In genomic region chr11:44593194-44593593, GRCh38 we compare ENCODE assay signal across 11 cellular contexts. TPM values are rescaled to one million over a fixed set of nuclear protein-coding genes. Genes with fewer than 3 reads are reported as not detected.
DNase-seq lines count a peak whose midpoint lies in the region; ATAC-seq and TF ChIP-seq lines count a peak whose summit lies in the region.
"Had no signal": no experiment of that assay in that cellular context is flagged by ENCODE, and none has a peak within 500 bp of the region (broad histone marks: within the 10 kb centered on the region; RNA-seq: fewer than 3 reads in every experiment).

No MANE protein-coding gene starts in this region.

- H3K36me3 ChIP-seq in transverse colon: no peaks in the 10 kb centered on the region
- H3K36me3 ChIP-seq: thyroid gland had no signal

- peak overlapping the region; percentile 8 for H3K27ac Mint-ChIP-seq in activated naive CD4-positive, alpha-beta T cell treated with anti-CD3 and anti-CD28 coated beads for 36 hours
- peak overlapping the region; percentile 59 for H3K27ac Mint-ChIP-seq in nephron progenitor cell

- no peak for ATAC-seq in HG02763 (IDR thresholded peaks at IDR 0.05; ENCODE audit: unreplicated experiment)

- peak overlapping the region; percentile 88 for H3K27ac ChIP-seq in cingulate gyrus (ENCODE audit: low read depth, low read length)
- peak overlapping the region; percentile 43 to 88 (median 77) for H3K27ac ChIP-seq in transverse colon
- H3K27ac ChIP-seq: thyroid gland had no signal

- H3K4me3 Mint-ChIP-seq in activated naive CD4-positive, alpha-beta T cell treated with anti-CD3 and anti-CD28 coated beads for 36 hours: no peak overlapping the region
- H3K4me3 Mint-ChIP-seq in nephron progenitor cell: no peak overlapping the region

- H3K4me3 ChIP-seq in transverse colon: no peak overlapping the region
- H3K4me3 ChIP-seq: thyroid gland had no signal

- no peaks in the 10 kb centered on the region for H3K27me3 ChIP-seq in transverse colon
- H3K27me3 ChIP-seq: thyroid gland had no signal

- H3K4me1 Mint-ChIP-seq in activated naive CD4-positive, alpha-beta T cell treated with anti-CD3 and anti-CD28 coated beads for 36 hours (ENCODE audit: low read depth): peaks cover 77% of the 10 kb centered on the region
- H3K4me1 Mint-ChIP-seq in nephron progenitor cell: peaks cover 65% of the 10 kb centered on the region

- no peak for TF ChIP-seq CTCF in nephron progenitor cell (IDR thresholded peaks at IDR 0.05)
- no peak for TF ChIP-seq CTCF in transverse colon (IDR thresholded peaks at IDR 0.05)

- H3K27me3 Mint-ChIP-seq in activated naive CD4-positive, alpha-beta T cell treated with anti-CD3 and anti-CD28 coated beads for 36 hours (ENCODE audit: low read depth): no peaks in the 10 kb centered on the region
- H3K27me3 Mint-ChIP-seq in nephron progenitor cell (ENCODE audit: low read depth, poor library complexity): peaks cover 7% of the 10 kb centered on the region

- CTCF ChIA-PET in activated naive CD4-positive, alpha-beta T cell treated with anti-CD3 and anti-CD28 coated beads for 36 hours (lab: Charles Lee): interaction anchor here (1.2 kb wide), 1 partner anchor 24 kb away, joined by 3 read pairs; no protein-coding TSS in a partner anchor

- in situ Hi-C loops in transverse colon (cut with MboI; ENCODE audit: low pct_ligation_motif_present in 1 of 4, low pct_unique_long_range_greater_than_20kb in 1 of 4, low sequenced_read_pairs in 3 of 4): no loop called here

- H3K36me3 Mint-ChIP-seq in activated naive CD4-positive, alpha-beta T cell treated with anti-CD3 and anti-CD28 coated beads for 36 hours (ENCODE audit: low read depth): peaks cover 49% of the 10 kb centered on the region
- no peaks in the 10 kb centered on the region for H3K36me3 Mint-ChIP-seq in nephron progenitor cell (ENCODE audit: low read depth)

- H3K9me3 Mint-ChIP-seq in activated naive CD4-positive, alpha-beta T cell treated with anti-CD3 and anti-CD28 coated beads for 36 hours: no peaks in the 10 kb centered on the region
- no peaks in the 10 kb centered on the region for H3K9me3 Mint-ChIP-seq in nephron progenitor cell

- H3K9me3 ChIP-seq in transverse colon: no peaks in the 10 kb centered on the region
- H3K9me3 ChIP-seq: thyroid gland had no signal

- peaks cover 27 to 38% (median 32%) of the 10 kb centered on the region in 4 donors for H3K4me1 ChIP-seq in transverse colon

- no peak for TF ChIP-seq POLR2A in transverse colon (IDR thresholded peaks at IDR 0.05)

- intact Hi-C loops in activated naive CD4-positive, alpha-beta T cell treated with anti-CD3 and anti-CD28 coated beads for 36 hours (cut with micrococcal nuclease): no loop called here
- intact Hi-C loops in transverse colon (cut with DNase I; ENCODE audit: low total_unique reads): no loop called here

- DNase-seq in activated naive CD4-positive, alpha-beta T cell treated with anti-CD3 and anti-CD28 coated beads for 36 hours: no peak
- no peak for DNase-seq in activated naive CD4-positive, alpha-beta T cell treated with anti-CD3 and anti-CD28 coated beads, Interleukin-2, amount 50 U/mL, for 16 hours
- no peak for DNase-seq in nephron progenitor cell
- no peak for DNase-seq in transverse colon
- DNase-seq in NCI-H1436 (lab: John Stamatoyannopoulos, UW): no peak
- DNase-seq in amniotic stem cell (lab: John Stamatoyannopoulos, UW): no peak
- DNase-seq: RPMI8226; stimulated activated CD4-positive, alpha-beta T cell treated with anti-CD3 and anti-CD28 coated beads, Interleukin-15, amount 100 ng/mL, for 24 hours had no signal

- no peak for TF ChIP-seq EP300 in transverse colon (IDR thresholded peaks at IDR 0.05; ENCODE audit: low read depth)

- 70 to 84% methylated on average over 3 to 8 of the region's 8 CpGs for WGBS in transverse colon (ENCODE audit: low coverage in 1 of 2), 2 donors

RNA-seq across cellular contexts. Expression of gene CD82, which starts 27.7 kb away (rescaled TPM):
- total RNA-seq in activated naive CD4-positive, alpha-beta T cell treated with anti-CD3 and anti-CD28 coated beads for 36 hours: 100 to 1,000 TPM; 140 to 141 TPM
- 10 to 100 TPM in 3 of 4 donors, 1 to 10 TPM in 1; 7.9 to 23.1 (median 14.0) TPM for total RNA-seq in transverse colon

Comparison
In these comparisons a context has a peak if more than half of its experiments do, and no peak if none do; other contexts are left out.
1. RNA of gene CD82, which starts 27.7 kb away (total RNA-seq): 140 to 141 TPM in activated naive CD4-positive, alpha-beta T cell treated with anti-CD3 and anti-CD28 coated beads for 36 hours; 7.9 to 23.1 TPM in transverse colon; every median in the first group is over 4 times any median in the second.